1 cellular context compared by ENCODE assay signal in genomic region chr19:41923045-41923788, GRCh38.
A peak's percentile ranks its signal among the peaks of the same experiment; 100 is the strongest.
TF ChIP-seq lines count a peak whose summit lies in the region.

No MANE protein-coding gene starts in this region.

TF ChIP-seq in HepG2, 621 proteins besides CTCF, POLR2A, EP300 and RAD21:
- no peak for TF ChIP-seq SP5 (CRISPR knock-in tag; IDR thresholded peaks at IDR 0.05; ENCODE audit: borderline replicate concordance, low read depth)
- TF ChIP-seq KDM1A (CRISPR knock-in tag; IDR thresholded peaks at IDR 0.05), result 0 out of 2 replicates have a peak, but pooled peaks have one; percentile 39
- no peak for TF ChIP-seq SMAD9 (CRISPR knock-in tag; IDR thresholded peaks at IDR 0.05)
- no peak for TF ChIP-seq ZNF737 (CRISPR knock-in tag; IDR thresholded peaks at IDR 0.05; ENCODE audit: borderline replicate concordance)
- TF ChIP-seq ZNF720 (CRISPR knock-in tag; IDR thresholded peaks at IDR 0.05), result no peak
- TF ChIP-seq TRIM24 (CRISPR knock-in tag; IDR thresholded peaks at IDR 0.05), result no peak
- TF ChIP-seq ZBTB26 (CRISPR knock-in tag; IDR thresholded peaks at IDR 0.05; ENCODE audit: borderline replicate concordance), result no peak
- TF ChIP-seq ZNF382 (CRISPR knock-in tag; IDR thresholded peaks at IDR 0.05; ENCODE audit: borderline replicate concordance), result no peak
- TF ChIP-seq ZNF749 (CRISPR knock-in tag; IDR thresholded peaks at IDR 0.05; ENCODE audit: borderline replicate concordance), result no peak
- TF ChIP-seq ATF4 (CRISPR knock-in tag; IDR thresholded peaks at IDR 0.05), result no peak
- no peak for TF ChIP-seq ZBTB43 (CRISPR knock-in tag; conservative IDR thresholded peaks at IDR 0.05)
- TF ChIP-seq ZNF629 (CRISPR knock-in tag; conservative IDR thresholded peaks at IDR 0.05), result peak; percentile 91
- no peak for TF ChIP-seq PCBP1 (IDR thresholded peaks at IDR 0.05; ENCODE audit: borderline replicate concordance, low read depth, low read length)
- TF ChIP-seq AGO1 (IDR thresholded peaks at IDR 0.05; ENCODE audit: low read depth, low read length, poor library complexity, severe bottlenecking), result no peak
- no peak for TF ChIP-seq RFX5 (IDR thresholded peaks at IDR 0.05; ENCODE audit: low read depth, low read length)
- no peak for TF ChIP-seq MIER3 (CRISPR knock-in tag; IDR thresholded peaks at IDR 0.05; ENCODE audit: borderline replicate concordance)
- no peak for TF ChIP-seq YEATS2 (CRISPR knock-in tag; IDR thresholded peaks at IDR 0.05; ENCODE audit: borderline replicate concordance)
- TF ChIP-seq ZMYM3 (CRISPR knock-in tag; IDR thresholded peaks at IDR 0.05), result peak; percentile 79
- 0 out of 2 replicates have a peak, but pooled peaks have one; percentile 38 for TF ChIP-seq PLRG1 (conservative IDR thresholded peaks at IDR 0.05)
- no peak for TF ChIP-seq ZBTB34 (CRISPR knock-in tag; IDR thresholded peaks at IDR 0.05)
- TF ChIP-seq SP2 (CRISPR knock-in tag; IDR thresholded peaks at IDR 0.05), result no peak
- TF ChIP-seq ZNF703 (CRISPR knock-in tag; IDR thresholded peaks at IDR 0.05; ENCODE audit: borderline replicate concordance), result no peak
- no peak for TF ChIP-seq PAWR (CRISPR knock-in tag; IDR thresholded peaks at IDR 0.05; ENCODE audit: borderline replicate concordance)
- no peak for TF ChIP-seq TFDP2 (CRISPR knock-in tag; IDR thresholded peaks at IDR 0.05)
